Comparison of ENCODE assay signal across 8 cellular contexts in genomic region chr14:22531451-22532344, GRCh38. TPM values are rescaled to one million over a fixed set of nuclear protein-coding genes. Genes with fewer than 3 reads are reported as not detected.
DNase-seq lines count a peak whose midpoint lies in the region; ATAC-seq and TF ChIP-seq lines count a peak whose summit lies in the region.

No MANE protein-coding gene starts in this region.

- peak overlapping the region; percentile 83 for H3K27ac ChIP-seq in effector memory CD4-positive, alpha-beta T cell (ENCODE audit: insufficient read depth, low read length, poor library complexity, severe bottlenecking)

- H3K9me3 Mint-ChIP-seq in mesothelial cell of epicardium (no peaks in the 10 kb centered on the region), Calu3 (ENCODE audit: low read depth, unreplicated experiment) (no peaks in the 10 kb centered on the region)

- BruUV-seq in Calu3 (replicated peaks; lab: Mats Ljungman, UMichigan) = no TSS peak

- H3K36me3 Mint-ChIP-seq in mesothelial cell of epicardium (no peaks in the 10 kb centered on the region), Calu3 (ENCODE audit: insufficient read depth, unreplicated experiment) (no peaks in the 10 kb centered on the region)

- H3K27me3 ChIP-seq in effector memory CD4-positive, alpha-beta T cell (replicated peaks; ENCODE audit: control insufficient read depth, insufficient read depth, low read length, poor library complexity, severe bottlenecking) = no peaks in the 10 kb centered on the region

- H3K4me3 ChIP-seq in effector memory CD4-positive, alpha-beta T cell (ENCODE audit: insufficient read depth, low read depth, low read length, poor library complexity, severe bottlenecking) = peak overlapping the region; percentile 36

- H3K27me3 Mint-ChIP-seq in mesothelial cell of epicardium (ENCODE audit: low read depth) = peaks cover 72% of the 10 kb centered on the region
- no peaks in the 10 kb centered on the region for H3K27me3 Mint-ChIP-seq in Calu3 (ENCODE audit: unreplicated experiment)

- no peak for DNase-seq in effector memory CD4-positive, alpha-beta T cell
- DNase-seq in NCI-H345 treated with DMSO at 0.1 percent for 48 hours (lab: John Stamatoyannopoulos, UW; ENCODE audit: unreplicated experiment) = no peak
- DNase-seq in H4 (ENCODE audit: low spot score) = no peak
- DNase-seq in mesothelial cell of epicardium (ENCODE audit: low spot score in 2 of 2, unreplicated experiment in 2 of 2) = no peak
- DNase-seq in Calu3 = no peak

- H3K4me1 Mint-ChIP-seq in mesothelial cell of epicardium = peaks cover 15% of the 10 kb centered on the region
- H3K4me1 Mint-ChIP-seq in Calu3 (ENCODE audit: low read depth, unreplicated experiment) = peaks cover 4% of the 10 kb centered on the region

- no peak overlapping the region for H3K27ac Mint-ChIP-seq in mesothelial cell of epicardium
- no peak overlapping the region for H3K27ac Mint-ChIP-seq in Calu3 (ENCODE audit: unreplicated experiment)

- H3K36me3 ChIP-seq in effector memory CD4-positive, alpha-beta T cell (ENCODE audit: control insufficient read depth, insufficient read depth, low read length) = peaks cover 50% of the 10 kb centered on the region

- no peaks in the 10 kb centered on the region for H3K9me3 ChIP-seq in effector memory CD4-positive, alpha-beta T cell (ENCODE audit: control insufficient read depth, low read length)

- H3K4me3 Mint-ChIP-seq in mesothelial cell of epicardium (no peak overlapping the region), Calu3 (ENCODE audit: low read depth, unreplicated experiment) (no peak overlapping the region)

- CTCF ChIA-PET in Calu3 (lab: Charles Lee) = interaction anchor here (1.1 kb wide), 1 partner anchor 13 kb away, joined by 3 read pairs; no protein-coding TSS in a partner anchor

- ATAC-seq in GM18502 (IDR thresholded peaks at IDR 0.05; ENCODE audit: poor library complexity, unreplicated experiment) (peak; percentile 78), GM19468 (IDR thresholded peaks at IDR 0.05; ENCODE audit: extremely low read depth, unreplicated experiment) (peak; percentile 54), HG03175 (IDR thresholded peaks at IDR 0.05; ENCODE audit: unreplicated experiment) (peak; percentile 76)

- H3K4me1 ChIP-seq in effector memory CD4-positive, alpha-beta T cell (ENCODE audit: control insufficient read depth, insufficient read depth, low read length, poor library complexity, severe bottlenecking) = peaks cover 86% of the 10 kb centered on the region

- intact Hi-C loops in Calu3 (cut with micrococcal nuclease; ENCODE audit: unreplicated experiment) = no loop called here

- no peak for TF ChIP-seq CTCF in mesothelial cell of epicardium (IDR thresholded peaks at IDR 0.05; ENCODE audit: unreplicated experiment)
- TF ChIP-seq CTCF in Calu3 (IDR thresholded peaks at IDR 0.05; ENCODE audit: unreplicated experiment) = no peak

RNA-seq across cellular contexts. Expression of gene DAD1, which starts 57.3 kb away (rescaled TPM):
- 585 and 634 TPM in 2 replicates for total RNA-seq in H4 (2014; rRNA removed; shearing (Covaris generic))
- total RNA-seq in mesothelial cell of epicardium = 140 to 141 TPM (median 141 TPM) in 3 replicates
- 196 and 197 TPM in 2 replicates for total RNA-seq in Calu3 (2022)
